8 cellular contexts compared by ENCODE assay signal in genomic region chr17:77882481-77883212, GRCh38.
DNase-seq lines count a peak whose midpoint lies in the region; ATAC-seq and TF ChIP-seq lines count a peak whose summit lies in the region.

No MANE protein-coding gene starts in this region.

- no peaks in the 10 kb centered on the region for H3K27me3 ChIP-seq in CD8-positive, alpha-beta T cell (ENCODE audit: insufficient read depth, low read length)
- H3K27me3 ChIP-seq in esophagus muscularis mucosa (no peaks in the 10 kb centered on the region), vagina (no peaks in the 10 kb centered on the region)

- DNase-seq in CD8-positive, alpha-beta T cell = peak; percentile 66 to 98 (median 83)
- DNase-seq in M059J (ENCODE audit: low read depth) (peak; percentile 18), esophagus muscularis mucosa (ENCODE audit: extremely low spot score) (no peak), putamen (ENCODE audit: low spot score) (peak; percentile 53), vagina (ENCODE audit: extremely low spot score in 2 of 2) (no peak)
- DNase-seq in activated CD8-positive, alpha-beta memory T cell treated with anti-CD3 and anti-CD28 coated beads, Interleukin-2, amount 50 U/mL, for 24 hours (ENCODE audit: extremely low read depth) = peak; percentile 44

- H3K36me3 Mint-ChIP-seq in CD8-positive, alpha-beta T cell = no peaks in the 10 kb centered on the region

- no peaks in the 10 kb centered on the region for H3K36me3 ChIP-seq in CD8-positive, alpha-beta T cell (ENCODE audit: insufficient read depth, low read length)
- no peaks in the 10 kb centered on the region for H3K36me3 ChIP-seq in esophagus muscularis mucosa
- H3K36me3 ChIP-seq in vagina = no peaks in the 10 kb centered on the region

- CTCF ChIA-PET in CD8-positive, alpha-beta T cell (lab: Charles Lee) = interaction anchor here (1.5 kb wide), 1 partner anchor 76 kb away, joined by 4 read pairs; the partner anchor contains the start of gene TNRC6C

- H3K27ac Mint-ChIP-seq in CD8-positive, alpha-beta T cell = peak overlapping the region; percentile 98

- intact Hi-C loops in CD8-positive, alpha-beta T cell (cut with DNase I, micrococcal nuclease) = loop anchor here (1.0 to 10.0 kb wide), 7 partner anchors 39 to 252 kb away; partner anchors contain the start of genes TMC8 (in 2 of the 2) and TNRC6C (in 2 of the 2)
- intact Hi-C loops in esophagus muscularis mucosa (cut with DNase I) (no loop called here), vagina (cut with DNase I) (no loop called here)

- POLR2A ChIA-PET in CD8-positive, alpha-beta T cell (lab: Charles Lee) = interaction anchor here (0.9 to 8.8 kb wide), 5 partner anchors 10 to 243 kb away, joined by 4 to 138 read pairs (median 7); partner anchors contain the start of gene TNRC6C

- ATAC-seq in CD8-positive, alpha-beta T cell = peak; percentile 83
- ATAC-seq in GM19328 (IDR thresholded peaks at IDR 0.05; ENCODE audit: unreplicated experiment) = no peak
- ATAC-seq in HG02610 (IDR thresholded peaks at IDR 0.05; ENCODE audit: unreplicated experiment) = no peak

- peak overlapping the region; percentile 79 for H3K4me3 Mint-ChIP-seq in CD8-positive, alpha-beta T cell

- H3K4me1 ChIP-seq in CD8-positive, alpha-beta T cell (ENCODE audit: insufficient read depth, low read length) = peaks cover 82% of the 10 kb centered on the region
- H3K4me1 ChIP-seq in esophagus muscularis mucosa (peaks cover 35 to 43% (median 38%) of the 10 kb centered on the region in 4 donors), vagina (peaks cover 46% of the 10 kb centered on the region)

- no peaks in the 10 kb centered on the region for H3K27me3 Mint-ChIP-seq in CD8-positive, alpha-beta T cell (ENCODE audit: low read depth)

- peak overlapping the region; percentile 80 for H3K27ac ChIP-seq in CD8-positive, alpha-beta T cell (ENCODE audit: low read depth, low read length)
- H3K27ac ChIP-seq in esophagus muscularis mucosa (replicated peaks in 1 of 4) (peak overlapping the region in 3 of 4 donors; percentile 11 to 55 (median 32)), vagina (peak overlapping the region; percentile 17)

- 68% methylated on average over 6 of the region's 12 CpGs for WGBS in esophagus muscularis mucosa

- H3K4me1 Mint-ChIP-seq in CD8-positive, alpha-beta T cell (ENCODE audit: low read depth) = peaks cover 92% of the 10 kb centered on the region

- TF ChIP-seq POLR2A in esophagus muscularis mucosa (IDR thresholded peaks at IDR 0.05; ENCODE audit: low read depth) = no peak
- no peak for TF ChIP-seq POLR2A in vagina (IDR thresholded peaks at IDR 0.05)

- H3K9me3 ChIP-seq in CD8-positive, alpha-beta T cell (ENCODE audit: low read length) = no peaks in the 10 kb centered on the region
- H3K9me3 ChIP-seq in esophagus muscularis mucosa = no peaks in the 10 kb centered on the region
- H3K9me3 ChIP-seq in vagina = no peaks in the 10 kb centered on the region

- no peak for TF ChIP-seq EP300 in esophagus muscularis mucosa (IDR thresholded peaks at IDR 0.05)

- no peak for TF ChIP-seq CTCF in CD8-positive, alpha-beta T cell (IDR thresholded peaks at IDR 0.05)
- TF ChIP-seq CTCF in esophagus muscularis mucosa (IDR thresholded peaks at IDR 0.05) = no peak
- TF ChIP-seq CTCF in vagina (IDR thresholded peaks at IDR 0.05) = no peak

- peak overlapping the region; percentile 44 for H3K4me3 ChIP-seq in CD8-positive, alpha-beta T cell (ENCODE audit: low read depth, low read length)
- no peak overlapping the region for H3K4me3 ChIP-seq in esophagus muscularis mucosa
- no peak overlapping the region for H3K4me3 ChIP-seq in vagina

- H3K9me3 Mint-ChIP-seq in CD8-positive, alpha-beta T cell = no peaks in the 10 kb centered on the region

Comparison
In these comparisons a context has a peak if more than half of its experiments do, and no peak if none do; other contexts are left out.
1. DNase-seq: peak in CD8-positive, alpha-beta T cell (7 of 7), M059J (single experiment), activated CD8-positive, alpha-beta memory T cell treated with anti-CD3 and anti-CD28 coated beads, Interleukin-2, amount 50 U/mL, for 24 hours (single experiment) and putamen (single experiment); none in esophagus muscularis mucosa (single experiment) and vagina (0 of 2).
2. H3K27ac ChIP-seq: peak in every context shown above with its lines; median percentile 80 in CD8-positive, alpha-beta T cell; 32 in esophagus muscularis mucosa; 17 in vagina.
3. intact Hi-C loops: an anchor here in CD8-positive, alpha-beta T cell (1.0 to 10.0 kb wide); none called in esophagus muscularis mucosa and vagina.